Comparison of ENCODE assay signal across 30 cellular contexts in the genomic region with DNA sequence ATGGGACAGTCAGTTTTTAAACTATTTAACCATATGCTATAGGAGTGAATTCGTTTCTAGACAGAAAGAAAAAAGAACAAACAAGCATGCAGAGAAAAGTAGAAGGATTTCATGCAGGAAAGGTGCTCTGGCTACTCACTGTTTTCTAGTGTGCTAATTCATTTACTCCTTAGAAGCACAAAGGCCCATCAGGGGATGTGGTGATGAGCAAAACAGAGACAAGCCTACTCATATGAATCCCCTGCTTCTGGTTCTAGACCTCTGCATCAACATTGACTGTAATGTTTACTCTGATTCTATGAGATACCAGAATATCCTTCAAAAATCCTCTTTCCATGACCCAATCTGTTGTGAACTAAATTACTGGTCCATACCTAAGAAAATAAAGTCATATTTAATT.
"Had no signal": no experiment of that assay in that cellular context is flagged by ENCODE, and none has a peak within 500 bp of the region (broad histone marks: within the 10 kb centered on the region; RNA-seq: fewer than 3 reads in every experiment).

No MANE protein-coding gene starts in this region.

- H3K4me3 Mint-ChIP-seq: naive B cell; naive thymus-derived CD8-positive, alpha-beta T cell; natural killer cell treated with Interleukin-12 subunit alpha and Interleukin-12 subunit beta and Interleukin-15 and Interleukin-18, amount 100 ng/mL, for 72 hours; nephron progenitor cell; neural crest cell; stimulated activated effector memory CD8-positive, alpha-beta T cell treated with anti-CD3 and anti-CD28 coated beads, Interleukin-12 subunit alpha, Interleukin-12 subunit beta, amount 100 ng/mL, for 72 hours; stimulated activated naive B cell treated with anti-CD40 and anti-IgM and Interleukin-4, amounts not matched to agents 10 μg/mL and 1 μg/mL and 100 μg/mL, for 72 hours; stimulated activated naive CD8-positive, alpha-beta T cell treated with anti-CD3 and anti-CD28 coated beads, Interleukin-15, Interleukin-2, amounts not matched to agents 100 ng/mL and 50 ng/mL, for 24 hours had no signal

- H3K9ac ChIP-seq: parathyroid adenoma had no signal

- H3K79me2 ChIP-seq: parathyroid adenoma had no signal

- FAIRE-seq: urothelium cell line had no signal

- H2AFZ ChIP-seq: parathyroid adenoma had no signal

- H3K4me1 ChIP-seq: parathyroid adenoma, psoas muscle, right lobe of liver, sigmoid colon, stomach, thyroid gland, tibial nerve, upper lobe of left lung, vagina had no signal

- H3K27me3 ChIP-seq: ovary, right lobe of liver, sigmoid colon, stomach, thyroid gland, tibial nerve, upper lobe of left lung, vagina had no signal

- H3K27me3 Mint-ChIP-seq: naive B cell; naive thymus-derived CD8-positive, alpha-beta T cell; natural killer cell treated with Interleukin-12 subunit alpha and Interleukin-12 subunit beta and Interleukin-15 and Interleukin-18, amount 100 ng/mL, for 72 hours; progenitor cell of endocrine pancreas; stimulated activated naive B cell treated with anti-CD40 and anti-IgM and Interleukin-4, amounts not matched to agents 10 μg/mL and 1 μg/mL and 100 μg/mL, for 72 hours; stimulated activated naive CD8-positive, alpha-beta T cell treated with anti-CD3 and anti-CD28 coated beads, Interleukin-15, Interleukin-2, amounts not matched to agents 100 ng/mL and 50 ng/mL, for 24 hours had no signal

- H3K4me1 Mint-ChIP-seq: naive B cell; naive thymus-derived CD8-positive, alpha-beta T cell; nephron progenitor cell; neural crest cell; stimulated activated effector memory CD8-positive, alpha-beta T cell treated with anti-CD3 and anti-CD28 coated beads, Interleukin-12 subunit alpha, Interleukin-12 subunit beta, amount 100 ng/mL, for 72 hours; stimulated activated naive B cell treated with anti-CD40 and anti-IgM and Interleukin-4, amounts not matched to agents 10 μg/mL and 1 μg/mL and 100 μg/mL, for 72 hours had no signal

- H3K27ac ChIP-seq: ovary, parathyroid adenoma, psoas muscle, right lobe of liver, sigmoid colon, stomach, thoracic aorta, thyroid gland, tibial nerve, upper lobe of left lung, vagina had no signal

- DNase-seq: naive B cell; naive thymus-derived CD8-positive, alpha-beta T cell; nephron progenitor cell; occipital lobe; ovary; posterior cingulate gyrus; psoas muscle; right cardiac atrium; right lobe of liver; sigmoid colon; stimulated activated CD4-positive, alpha-beta T cell treated with anti-CD3 and anti-CD28 coated beads, Interleukin-15, amount 100 ng/mL, for 24 hours; stimulated activated CD4-positive, alpha-beta T cell treated with anti-CD3 and anti-CD28 coated beads, Interleukin-2, amount 100 ng/mL, for 24 hours; stimulated activated CD4-positive, alpha-beta T cell treated with anti-CD3 and anti-CD28 coated beads, Interleukin-2, amount 100 ng/mL, for 48 hours; stimulated activated CD4-positive, alpha-beta T cell treated with anti-CD3 and anti-CD28 coated beads, Interleukin-4, amount 100 ng/mL, for 24 hours; stimulated activated naive B cell treated with anti-CD40 and anti-IgM and Interleukin-4, amounts not matched to agents 10 μg/mL and 1 μg/mL and 100 μg/mL, for 72 hours; stimulated activated naive CD4-positive, alpha-beta T cell treated with Interleukin-2 at 50 U/mL for 16 hours; stomach; thyroid gland; trophoblast cell; upper lobe of left lung had no signal

- H3K4me3 ChIP-seq: ovary, psoas muscle, right lobe of liver, sigmoid colon, stomach, thoracic aorta, thyroid gland, tibial nerve, upper lobe of left lung, vagina had no signal

- H3K27ac Mint-ChIP-seq: naive B cell; naive thymus-derived CD8-positive, alpha-beta T cell; natural killer cell treated with Interleukin-12 subunit alpha and Interleukin-12 subunit beta and Interleukin-15 and Interleukin-18, amount 100 ng/mL, for 72 hours; nephron progenitor cell; progenitor cell of endocrine pancreas; stimulated activated effector memory CD8-positive, alpha-beta T cell treated with anti-CD3 and anti-CD28 coated beads, Interleukin-12 subunit alpha, Interleukin-12 subunit beta, amount 100 ng/mL, for 72 hours; stimulated activated naive B cell treated with anti-CD40 and anti-IgM and Interleukin-4, amounts not matched to agents 10 μg/mL and 1 μg/mL and 100 μg/mL, for 72 hours; stimulated activated naive CD8-positive, alpha-beta T cell treated with anti-CD3 and anti-CD28 coated beads, Interleukin-15, Interleukin-2, amounts not matched to agents 100 ng/mL and 50 ng/mL, for 24 hours had no signal

- ATAC-seq: naive thymus-derived CD8-positive, alpha-beta T cell; natural killer cell treated with Interleukin-12 subunit alpha and Interleukin-12 subunit beta and Interleukin-15 and Interleukin-18, amount 100 ng/mL, for 72 hours; psoas muscle; right cardiac atrium; right lobe of liver; stimulated activated effector memory CD8-positive, alpha-beta T cell treated with anti-CD3 and anti-CD28 coated beads, Interleukin-12 subunit alpha, Interleukin-12 subunit beta, amount 100 ng/mL, for 72 hours; stimulated activated naive B cell treated with anti-CD40 and anti-IgM and Interleukin-4, amounts not matched to agents 10 μg/mL and 1 μg/mL and 100 μg/mL, for 72 hours had no signal

- H3K36me3 Mint-ChIP-seq: naive B cell; naive thymus-derived CD8-positive, alpha-beta T cell; natural killer cell treated with Interleukin-12 subunit alpha and Interleukin-12 subunit beta and Interleukin-15 and Interleukin-18, amount 100 ng/mL, for 72 hours; stimulated activated effector memory CD8-positive, alpha-beta T cell treated with anti-CD3 and anti-CD28 coated beads, Interleukin-12 subunit alpha, Interleukin-12 subunit beta, amount 100 ng/mL, for 72 hours; stimulated activated naive B cell treated with anti-CD40 and anti-IgM and Interleukin-4, amounts not matched to agents 10 μg/mL and 1 μg/mL and 100 μg/mL, for 72 hours had no signal

- H3K9me3 ChIP-seq: ovary, right lobe of liver, thoracic aorta, thyroid gland had no signal

- H3K36me3 ChIP-seq: ovary, right lobe of liver, sigmoid colon, stomach, thoracic aorta, thyroid gland, tibial nerve, upper lobe of left lung, vagina had no signal
